19 cellular contexts compared by ENCODE assay signal in genomic region chr20:8766868-8767390, GRCh38.
"Had no signal": no experiment of that assay in that cellular context is flagged by ENCODE, and none has a peak within 500 bp of the region (broad histone marks: within the 10 kb centered on the region; RNA-seq: fewer than 3 reads in every experiment).

No MANE protein-coding gene starts in this region.

- H3K27me3 Mint-ChIP-seq: activated CD4-positive, alpha-beta T cell treated with anti-CD3 and anti-CD28 coated beads, Interleukin-2, amount 10 ng/mL, durations not matched to agents 7 days and 5 days; activated naive CD4-positive, alpha-beta T cell treated with anti-CD3 and anti-CD28 coated beads, Interleukin-2, amount 10 ng/mL, durations not matched to agents 7 days and 5 days; activated naive CD8-positive, alpha-beta T cell treated with anti-CD3 and anti-CD28 coated beads, Interleukin-2, amount 50 U/mL, for 24 hours; stimulated activated memory B cell treated with anti-CD40 and anti-IgM and Interleukin-4, amounts not matched to agents 10 μg/mL and 1 μg/mL and 100 μg/mL, for 72 hours; type B pancreatic cell had no signal

- H3K9me3 Mint-ChIP-seq: activated CD4-positive, alpha-beta T cell treated with anti-CD3 and anti-CD28 coated beads, Interleukin-2, amount 10 ng/mL, durations not matched to agents 7 days and 5 days; activated naive CD4-positive, alpha-beta T cell treated with anti-CD3 and anti-CD28 coated beads, Interleukin-2, amount 10 ng/mL, durations not matched to agents 7 days and 5 days; activated naive CD8-positive, alpha-beta T cell treated with anti-CD3 and anti-CD28 coated beads, Interleukin-2, amount 50 U/mL, for 24 hours; natural killer cell; type B pancreatic cell had no signal

- H3K36me3 Mint-ChIP-seq: activated naive CD4-positive, alpha-beta T cell treated with anti-CD3 and anti-CD28 coated beads, Interleukin-2, amount 10 ng/mL, durations not matched to agents 7 days and 5 days; stimulated activated memory B cell treated with anti-CD40 and anti-IgM and Interleukin-4, amounts not matched to agents 10 μg/mL and 1 μg/mL and 100 μg/mL, for 72 hours had no signal

- H3K27ac Mint-ChIP-seq: activated CD4-positive, alpha-beta T cell treated with anti-CD3 and anti-CD28 coated beads, Interleukin-2, amount 10 ng/mL, durations not matched to agents 7 days and 5 days; activated naive CD4-positive, alpha-beta T cell treated with anti-CD3 and anti-CD28 coated beads, Interleukin-2, amount 10 ng/mL, durations not matched to agents 7 days and 5 days; activated naive CD8-positive, alpha-beta T cell treated with anti-CD3 and anti-CD28 coated beads, Interleukin-2, amount 50 U/mL, for 24 hours; natural killer cell; stimulated activated memory B cell treated with anti-CD40 and anti-IgM and Interleukin-4, amounts not matched to agents 10 μg/mL and 1 μg/mL and 100 μg/mL, for 72 hours had no signal

- ATAC-seq: activated naive CD8-positive, alpha-beta T cell treated with anti-CD3 and anti-CD28 coated beads, Interleukin-2, amount 50 U/mL, for 24 hours; left colon; lower lobe of right lung; natural killer cell; right lobe of liver; stimulated activated memory B cell treated with anti-CD40 and anti-IgM and Interleukin-4, amounts not matched to agents 10 μg/mL and 1 μg/mL and 100 μg/mL, for 72 hours had no signal

- H3K4me1 Mint-ChIP-seq: activated CD4-positive, alpha-beta T cell treated with anti-CD3 and anti-CD28 coated beads, Interleukin-2, amount 10 ng/mL, durations not matched to agents 7 days and 5 days; activated naive CD4-positive, alpha-beta T cell treated with anti-CD3 and anti-CD28 coated beads, Interleukin-2, amount 10 ng/mL, durations not matched to agents 7 days and 5 days; natural killer cell; stimulated activated memory B cell treated with anti-CD40 and anti-IgM and Interleukin-4, amounts not matched to agents 10 μg/mL and 1 μg/mL and 100 μg/mL, for 72 hours had no signal

- DNase-seq: activated CD4-positive, alpha-beta T cell treated with anti-CD3 and anti-CD28 coated beads, Interleukin-2, amount 10 ng/mL, durations not matched to agents 7 days and 5 days; activated CD8-positive, alpha-beta memory T cell treated with anti-CD3 and anti-CD28 coated beads, Interleukin-2, amount 50 U/mL, for 4 hours; activated effector memory CD4-positive, alpha-beta T cell treated with Interleukin-2 at 50 U/mL for 16 hours; activated naive CD4-positive, alpha-beta T cell treated with anti-CD3 and anti-CD28 coated beads, Interleukin-2, amount 10 ng/mL, durations not matched to agents 7 days and 5 days; activated naive CD8-positive, alpha-beta T cell treated with anti-CD3 and anti-CD28 coated beads, Interleukin-2, amount 50 U/mL, for 24 hours; activated T-cell treated with anti-CD3 and anti-CD28 coated beads, Interleukin-2, amount 50 U/mL, for 48 hours; aorta; cerebellar nuclear complex; effector CD4-positive, alpha-beta T cell; hippocampal formation; islet precursor cell; left colon; lower lobe of right lung; natural killer cell; right lobe of liver; stimulated activated CD4-positive, alpha-beta T cell treated with anti-CD3 and anti-CD28 coated beads, Interleukin-4, amount 100 ng/mL, for 4 hours; testis had no signal

- H3K4me3 Mint-ChIP-seq: activated CD4-positive, alpha-beta T cell treated with anti-CD3 and anti-CD28 coated beads, Interleukin-2, amount 10 ng/mL, durations not matched to agents 7 days and 5 days; activated naive CD4-positive, alpha-beta T cell treated with anti-CD3 and anti-CD28 coated beads, Interleukin-2, amount 10 ng/mL, durations not matched to agents 7 days and 5 days; activated naive CD8-positive, alpha-beta T cell treated with anti-CD3 and anti-CD28 coated beads, Interleukin-2, amount 50 U/mL, for 24 hours; natural killer cell; stimulated activated memory B cell treated with anti-CD40 and anti-IgM and Interleukin-4, amounts not matched to agents 10 μg/mL and 1 μg/mL and 100 μg/mL, for 72 hours; type B pancreatic cell had no signal
